11 cellular contexts compared by ENCODE assay signal in the genomic region with DNA sequence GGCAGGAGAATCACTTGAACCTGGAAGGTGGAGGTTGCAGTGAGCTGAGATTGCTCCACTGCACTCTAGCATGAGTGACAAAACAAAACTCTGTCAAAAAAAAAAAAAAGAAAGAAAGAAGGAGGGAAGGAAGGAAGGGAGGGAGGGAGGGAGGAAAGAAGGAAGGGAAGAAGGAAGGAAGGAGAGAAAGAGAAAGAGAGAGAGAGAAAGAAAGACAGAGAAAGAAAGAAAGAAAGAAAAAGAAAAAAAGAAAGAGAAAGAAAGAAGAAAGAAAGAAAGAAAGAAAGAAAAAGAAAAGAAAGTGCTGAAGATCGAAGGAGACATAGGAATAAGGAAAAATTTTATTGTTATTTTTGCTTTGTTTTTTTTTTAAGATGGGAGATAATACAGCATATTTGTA.
"Had no signal": no experiment of that assay in that cellular context is flagged by ENCODE, and none has a peak within 500 bp of the region (broad histone marks: within the 10 kb centered on the region; RNA-seq: fewer than 3 reads in every experiment).

No MANE protein-coding gene starts in this region.

- H2AFZ ChIP-seq: GM23248, GM23338 had no signal

- H3K4me3 Mint-ChIP-seq: GM23338, H9, HFFc6 had no signal

- DNase-seq: GM23248, GOT3, H7, H9, HCEC 1CT, HFFc6 had no signal

- H3K4me2 ChIP-seq: GM23338 had no signal

- H3K4me1 ChIP-seq: HAP-1 had no signal

- H3K9me3 Mint-ChIP-seq: GM23338, H9 had no signal

- FAIRE-seq: H1, H54 had no signal

- H3K9me3 ChIP-seq: HAP-1 had no signal

- ATAC-seq: GM23338, HCT116 had no signal

- H3K9ac ChIP-seq: GM23248 had no signal

- H3K27ac ChIP-seq: GM23248 had no signal

- H3K27ac Mint-ChIP-seq: GM23338, HFFc6 had no signal

- H3K4me3 ChIP-seq: GM23248, GM23338, HAP-1 had no signal

- H3K36me3 ChIP-seq: HAP-1 had no signal
